1 cellular context compared by ENCODE assay signal in the genomic region with DNA sequence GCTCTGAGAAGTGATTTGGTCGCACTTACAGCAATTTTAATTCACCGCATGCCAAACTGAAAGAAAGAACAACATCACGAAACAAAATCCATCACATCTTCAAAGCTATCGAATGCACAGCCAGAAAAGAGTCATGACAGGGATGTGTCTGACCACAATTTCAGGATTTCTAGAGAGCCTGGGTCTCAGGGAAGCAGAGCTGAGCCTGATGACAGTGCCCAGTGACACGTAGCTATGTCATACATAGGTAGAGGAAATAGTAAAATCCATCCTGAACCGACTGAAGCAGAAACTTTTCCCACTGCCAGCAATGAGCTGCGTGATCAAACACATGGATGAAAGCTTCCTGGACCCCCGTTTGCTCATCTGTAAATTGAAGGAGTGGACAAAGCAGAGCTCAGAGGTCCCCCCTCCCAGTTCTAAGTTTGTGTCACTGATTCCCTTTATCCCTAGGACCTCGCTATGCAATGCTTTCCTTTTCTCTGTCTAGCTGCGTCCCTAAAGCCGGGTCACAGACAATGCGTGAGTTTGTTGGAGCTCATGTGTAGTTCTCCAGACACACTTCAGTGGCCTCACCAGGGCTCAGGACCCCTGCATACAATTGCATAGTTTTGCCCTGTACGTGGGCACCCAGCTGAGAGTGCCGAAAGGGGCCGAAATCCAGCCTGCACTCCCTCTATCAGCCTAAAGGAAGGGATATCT.
TF ChIP-seq lines count a peak whose summit lies in the region.

No MANE protein-coding gene starts in this region.

TF ChIP-seq in SK-N-SH treated with all-trans-retinoic acid at 6 μM for 48 hours, 23 proteins besides CTCF, POLR2A, EP300 and RAD21 (continued from another document):
- TF ChIP-seq, protein P1, sequence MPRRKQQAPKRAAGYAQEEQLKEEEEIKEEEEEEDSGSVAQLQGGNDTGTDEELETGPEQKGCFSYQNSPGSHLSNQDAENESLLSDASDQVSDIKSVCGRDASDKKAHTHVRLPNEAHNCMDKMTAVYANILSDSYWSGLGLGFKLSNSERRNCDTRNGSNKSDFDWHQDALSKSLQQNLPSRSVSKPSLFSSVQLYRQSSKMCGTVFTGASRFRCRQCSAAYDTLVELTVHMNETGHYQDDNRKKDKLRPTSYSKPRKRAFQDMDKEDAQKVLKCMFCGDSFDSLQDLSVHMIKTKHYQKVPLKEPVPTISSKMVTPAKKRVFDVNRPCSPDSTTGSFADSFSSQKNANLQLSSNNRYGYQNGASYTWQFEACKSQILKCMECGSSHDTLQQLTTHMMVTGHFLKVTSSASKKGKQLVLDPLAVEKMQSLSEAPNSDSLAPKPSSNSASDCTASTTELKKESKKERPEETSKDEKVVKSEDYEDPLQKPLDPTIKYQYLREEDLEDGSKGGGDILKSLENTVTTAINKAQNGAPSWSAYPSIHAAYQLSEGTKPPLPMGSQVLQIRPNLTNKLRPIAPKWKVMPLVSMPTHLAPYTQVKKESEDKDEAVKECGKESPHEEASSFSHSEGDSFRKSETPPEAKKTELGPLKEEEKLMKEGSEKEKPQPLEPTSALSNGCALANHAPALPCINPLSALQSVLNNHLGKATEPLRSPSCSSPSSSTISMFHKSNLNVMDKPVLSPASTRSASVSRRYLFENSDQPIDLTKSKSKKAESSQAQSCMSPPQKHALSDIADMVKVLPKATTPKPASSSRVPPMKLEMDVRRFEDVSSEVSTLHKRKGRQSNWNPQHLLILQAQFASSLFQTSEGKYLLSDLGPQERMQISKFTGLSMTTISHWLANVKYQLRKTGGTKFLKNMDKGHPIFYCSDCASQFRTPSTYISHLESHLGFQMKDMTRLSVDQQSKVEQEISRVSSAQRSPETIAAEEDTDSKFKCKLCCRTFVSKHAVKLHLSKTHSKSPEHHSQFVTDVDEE (CRISPR knock-in tag; IDR thresholded peaks at IDR 0.05): no peak
- no peak for TF ChIP-seq ZNF565 (CRISPR knock-in tag; conservative IDR thresholded peaks at IDR 0.05; ENCODE audit: low read depth)
- no peak for TF ChIP-seq ISL1 (CRISPR knock-in tag; IDR thresholded peaks at IDR 0.05)
TF ChIP-seq in SK-N-SH treated with all-trans-retinoic acid at 6 μM for 48 hours: peak in this region for 0.
